1 cellular context compared by ENCODE assay signal in genomic region chr18:32244863-32245262, GRCh38.
A peak's percentile ranks its signal among the peaks of the same experiment; 100 is the strongest.
TF ChIP-seq lines count a peak whose summit lies in the region.

No MANE protein-coding gene starts in this region.

TF ChIP-seq in SK-N-SH, 30 proteins besides CTCF, POLR2A, EP300 and RAD21 (continued from another document):
- TF ChIP-seq NRF1 (IDR thresholded peaks at IDR 0.05; ENCODE audit: low read depth, low read length) (no peak), CHD2 (IDR thresholded peaks at IDR 0.05; ENCODE audit: low read length, partially characterized antibody) (peak; percentile 49), ELF1 (IDR thresholded peaks at IDR 0.05) (no peak), GATA2 (CRISPR knock-in tag; IDR thresholded peaks at IDR 0.05) (peak; percentile 88), MXI1 (IDR thresholded peaks at IDR 0.05; ENCODE audit: low read depth, low read length) (peak; percentile 73; the same call in 1 of the 2 replicates), JUND (IDR thresholded peaks at IDR 0.05) (no peak)
- TF ChIP-seq, protein P1, sequence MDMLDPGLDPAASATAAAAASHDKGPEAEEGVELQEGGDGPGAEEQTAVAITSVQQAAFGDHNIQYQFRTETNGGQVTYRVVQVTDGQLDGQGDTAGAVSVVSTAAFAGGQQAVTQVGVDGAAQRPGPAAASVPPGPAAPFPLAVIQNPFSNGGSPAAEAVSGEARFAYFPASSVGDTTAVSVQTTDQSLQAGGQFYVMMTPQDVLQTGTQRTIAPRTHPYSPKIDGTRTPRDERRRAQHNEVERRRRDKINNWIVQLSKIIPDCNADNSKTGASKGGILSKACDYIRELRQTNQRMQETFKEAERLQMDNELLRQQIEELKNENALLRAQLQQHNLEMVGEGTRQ (IDR thresholded peaks at IDR 0.05; ENCODE audit: borderline replicate concordance, low read depth, low read length): no peak
